Comparison of ENCODE assay signal across 18 cellular contexts in genomic region chr19:33532859-33533455, GRCh38.
"Had no signal": no experiment of that assay in that cellular context is flagged by ENCODE, and none has a peak within 500 bp of the region (broad histone marks: within the 10 kb centered on the region; RNA-seq: fewer than 3 reads in every experiment).

No MANE protein-coding gene starts in this region.

- H3K4me1 ChIP-seq: heart right ventricle, right lobe of liver, stomach, transverse colon, uterus had no signal

- H3K4me3 ChIP-seq: coronary artery, heart right ventricle, right lobe of liver, skin epidermis, stomach, transverse colon, uterus had no signal

- H3K36me3 Mint-ChIP-seq: activated naive CD4-positive, alpha-beta T cell treated with anti-CD3 and anti-CD28 coated beads, Interleukin-2, amount 10 ng/mL, durations not matched to agents 7 days and 5 days; natural killer cell treated with Interleukin-12 subunit alpha and Interleukin-12 subunit beta and Interleukin-15 and Interleukin-18, amount 100 ng/mL, for 72 hours; stimulated activated effector memory CD8-positive, alpha-beta T cell treated with anti-CD3 and anti-CD28 coated beads, Interleukin-12 subunit alpha, Interleukin-12 subunit beta, amount 100 ng/mL, for 72 hours had no signal

- H3K36me3 ChIP-seq: heart right ventricle, right lobe of liver, stomach, transverse colon, uterus had no signal

- H3K4me3 Mint-ChIP-seq: activated naive CD4-positive, alpha-beta T cell treated with anti-CD3 and anti-CD28 coated beads, Interleukin-2, amount 10 ng/mL, durations not matched to agents 7 days and 5 days; activated T-cell treated with anti-CD3 and anti-CD28 coated beads, Interleukin-2, amount 50 U/mL, for 72 hours; natural killer cell treated with Interleukin-12 subunit alpha and Interleukin-12 subunit beta and Interleukin-15 and Interleukin-18, amount 100 ng/mL, for 72 hours; stimulated activated effector memory CD8-positive, alpha-beta T cell treated with anti-CD3 and anti-CD28 coated beads, Interleukin-12 subunit alpha, Interleukin-12 subunit beta, amount 100 ng/mL, for 72 hours had no signal

- H3K4me1 Mint-ChIP-seq: activated naive CD4-positive, alpha-beta T cell treated with anti-CD3 and anti-CD28 coated beads, Interleukin-2, amount 10 ng/mL, durations not matched to agents 7 days and 5 days; stimulated activated effector memory CD8-positive, alpha-beta T cell treated with anti-CD3 and anti-CD28 coated beads, Interleukin-12 subunit alpha, Interleukin-12 subunit beta, amount 100 ng/mL, for 72 hours had no signal

- H3K27ac ChIP-seq: coronary artery, heart right ventricle, right lobe of liver, skin epidermis, stomach, transverse colon, uterus had no signal

- H3K9me3 Mint-ChIP-seq: activated naive CD4-positive, alpha-beta T cell treated with anti-CD3 and anti-CD28 coated beads, Interleukin-2, amount 10 ng/mL, durations not matched to agents 7 days and 5 days; activated T-cell treated with anti-CD3 and anti-CD28 coated beads, Interleukin-2, amount 50 U/mL, for 72 hours; natural killer cell treated with Interleukin-12 subunit alpha and Interleukin-12 subunit beta and Interleukin-15 and Interleukin-18, amount 100 ng/mL, for 72 hours; stimulated activated effector memory CD8-positive, alpha-beta T cell treated with anti-CD3 and anti-CD28 coated beads, Interleukin-12 subunit alpha, Interleukin-12 subunit beta, amount 100 ng/mL, for 72 hours had no signal

- DNase-seq: activated effector memory CD4-positive, alpha-beta T cell treated with Interleukin-2 at 50 U/mL for 16 hours; activated naive CD4-positive, alpha-beta T cell treated with anti-CD3 and anti-CD28 coated beads, Interleukin-2, amount 10 ng/mL, durations not matched to agents 7 days and 5 days; activated T-cell treated with anti-CD3 and anti-CD28 coated beads, Interleukin-2, amount 50 U/mL, for 72 hours; amygdala; cerebellar nuclear complex; heart right ventricle; occipital lobe; posterior cingulate gyrus; right lobe of liver; stimulated activated CD4-positive, alpha-beta T cell treated with anti-CD3 and anti-CD28 coated beads, Interleukin-2, amount 100 ng/mL, for 24 hours; stomach; T-helper 1 cell; transverse colon; uterus had no signal

- H3K27ac Mint-ChIP-seq: activated naive CD4-positive, alpha-beta T cell treated with anti-CD3 and anti-CD28 coated beads, Interleukin-2, amount 10 ng/mL, durations not matched to agents 7 days and 5 days; activated T-cell treated with anti-CD3 and anti-CD28 coated beads, Interleukin-2, amount 50 U/mL, for 72 hours; natural killer cell treated with Interleukin-12 subunit alpha and Interleukin-12 subunit beta and Interleukin-15 and Interleukin-18, amount 100 ng/mL, for 72 hours; stimulated activated effector memory CD8-positive, alpha-beta T cell treated with anti-CD3 and anti-CD28 coated beads, Interleukin-12 subunit alpha, Interleukin-12 subunit beta, amount 100 ng/mL, for 72 hours had no signal

- ATAC-seq: activated T-cell treated with anti-CD3 and anti-CD28 coated beads, Interleukin-2, amount 50 U/mL, for 72 hours; heart right ventricle; right lobe of liver; stimulated activated effector memory CD8-positive, alpha-beta T cell treated with anti-CD3 and anti-CD28 coated beads, Interleukin-12 subunit alpha, Interleukin-12 subunit beta, amount 100 ng/mL, for 72 hours had no signal

- H3K27me3 ChIP-seq: right lobe of liver, uterus had no signal
